Comparison of ENCODE assay signal across 1 cellular context in genomic region chr7:6571160-6571779, GRCh38.
TF ChIP-seq lines count a peak whose summit lies in the region.

No MANE protein-coding gene starts in this region.

TF ChIP-seq in HepG2, 621 proteins besides CTCF, POLR2A, EP300 and RAD21 (continued from another document and continues in another):
- TF ChIP-seq SIN3A (IDR thresholded peaks at IDR 0.05; ENCODE audit: borderline replicate concordance, low read depth, low read length) (no peak), ARID3A (IDR thresholded peaks at IDR 0.05; ENCODE audit: low read depth, low read length) (no peak), HMG20B (CRISPR knock-in tag; conservative IDR thresholded peaks at IDR 0.05) (no peak; the same call in 1 of the 2 replicates), ELF3 (CRISPR knock-in tag; IDR thresholded peaks at IDR 0.05) (no peak), ATF5 (CRISPR knock-in tag; IDR thresholded peaks at IDR 0.05; ENCODE audit: low read depth) (no peak), ZNF580 (CRISPR knock-in tag; IDR thresholded peaks at IDR 0.05; ENCODE audit: borderline replicate concordance, low read depth) (0 out of 2 replicates have a peak, but pooled peaks have one; percentile 6), KMT2B (CRISPR knock-in tag; IDR thresholded peaks at IDR 0.05) (no peak), SOX5 (CRISPR knock-in tag; IDR thresholded peaks at IDR 0.05; ENCODE audit: borderline replicate concordance) (no peak; the same call in 1 of the 2 replicates), ZNF773 (CRISPR knock-in tag; IDR thresholded peaks at IDR 0.05; ENCODE audit: borderline replicate concordance) (no peak), ZNF407 (CRISPR knock-in tag; IDR thresholded peaks at IDR 0.05; ENCODE audit: not compliant biosample characterization) (no peak), GPN1 (CRISPR knock-in tag; IDR thresholded peaks at IDR 0.05; ENCODE audit: borderline replicate concordance) (no peak), SAP130 (CRISPR knock-in tag; IDR thresholded peaks at IDR 0.05; ENCODE audit: low read depth) (peak; percentile 53; the same call in 1 of the 2 replicates), SIX1 (CRISPR knock-in tag; IDR thresholded peaks at IDR 0.05; ENCODE audit: borderline replicate concordance) (peak; percentile 56; the same call in 1 of the 2 replicates), ZNF563 (CRISPR knock-in tag; IDR thresholded peaks at IDR 0.05) (no peak), CENPT (CRISPR knock-in tag; IDR thresholded peaks at IDR 0.05; ENCODE audit: low read depth) (no peak), MEIS1 (CRISPR knock-in tag; IDR thresholded peaks at IDR 0.05; ENCODE audit: borderline replicate concordance) (no peak), ZNF513 (CRISPR knock-in tag; conservative IDR thresholded peaks at IDR 0.05) (no peak), MYNN (CRISPR knock-in tag; IDR thresholded peaks at IDR 0.05; ENCODE audit: low read depth) (no peak), ZFX (CRISPR knock-in tag; IDR thresholded peaks at IDR 0.05; ENCODE audit: low read depth) (no peak), HMGXB3 (CRISPR knock-in tag; IDR thresholded peaks at IDR 0.05; ENCODE audit: borderline replicate concordance) (no peak), CENPBD1 (CRISPR knock-in tag; IDR thresholded peaks at IDR 0.05; ENCODE audit: borderline replicate concordance, low read depth) (no peak), ZBTB10 (CRISPR knock-in tag; IDR thresholded peaks at IDR 0.05; ENCODE audit: borderline replicate concordance) (no peak), ZNF616 (CRISPR knock-in tag; IDR thresholded peaks at IDR 0.05; ENCODE audit: low read depth) (no peak), BCL6 (CRISPR knock-in tag; IDR thresholded peaks at IDR 0.05) (0 out of 2 replicates have a peak, but pooled peaks have one; percentile 9), MAX (IDR thresholded peaks at IDR 0.05) (no peak), ZNF543 (CRISPR knock-in tag; IDR thresholded peaks at IDR 0.05) (no peak), CREB1 (IDR thresholded peaks at IDR 0.05) (no peak), CREB1 (CRISPR knock-in tag; IDR thresholded peaks at IDR 0.05) (no peak), ZZZ3 (CRISPR knock-in tag; IDR thresholded peaks at IDR 0.05; ENCODE audit: borderline replicate concordance) (no peak), NCOA5 (CRISPR knock-in tag; IDR thresholded peaks at IDR 0.05) (no peak), STAT5B (CRISPR knock-in tag; IDR thresholded peaks at IDR 0.05) (no peak), ZKSCAN1 (IDR thresholded peaks at IDR 0.05; ENCODE audit: low read length) (no peak), DDIT3 (CRISPR knock-in tag; IDR thresholded peaks at IDR 0.05) (no peak), ZNF225 (CRISPR knock-in tag; IDR thresholded peaks at IDR 0.05) (no peak), AHR (CRISPR knock-in tag; IDR thresholded peaks at IDR 0.05) (no peak), ZBTB42 (CRISPR knock-in tag; IDR thresholded peaks at IDR 0.05) (no peak), GATAD2A (CRISPR knock-in tag; IDR thresholded peaks at IDR 0.05) (no peak)
